In genomic region chr1:111754964-111755320, GRCh38 we compare ENCODE assay signal across 8 cellular contexts. TPM values are rescaled to one million over a fixed set of nuclear protein-coding genes. Genes with fewer than 3 reads are reported as not detected.
A peak's percentile ranks its signal among the peaks of the same experiment; 100 is the strongest.
DNase-seq lines count a peak whose midpoint lies in the region; ATAC-seq and TF ChIP-seq lines count a peak whose summit lies in the region.

No MANE protein-coding gene starts in this region.

- peak overlapping the region; percentile 97 for H2AFZ ChIP-seq in PC-3 (ENCODE audit: low read length)

- TSS peak; percentile 71 for BruUV-seq in PC-3 (replicated peaks; lab: Mats Ljungman, UMichigan)

- TF ChIP-seq CTCF in PC-3 (conservative IDR thresholded peaks at IDR 0.05; ENCODE audit: low read depth, low read length): no peak
- no peak for TF ChIP-seq CTCF in body of pancreas (IDR thresholded peaks at IDR 0.05)

- POLR2A ChIA-PET in PC-3 (lab: Charles Lee; ENCODE audit: unreplicated experiment): no interaction called here

- H3K4me3 ChIP-seq in PC-3 (ENCODE audit: low read length) (peak overlapping the region; percentile 82), body of pancreas (peak overlapping the region; percentile 54 to 69)

- no peaks in the 10 kb centered on the region for H3F3A ChIP-seq in PC-3 (ENCODE audit: low read length, unreplicated experiment)

- peak overlapping the region; percentile 96 for H3K4me2 ChIP-seq in PC-3 (ENCODE audit: low read length)

- peaks cover 2 to 9% (median 9%) of the 10 kb centered on the region in 3 donors for H3K27me3 Mint-ChIP-seq in immature natural killer cell (ENCODE audit: low read depth in 3 of 3)

- H3K9me3 ChIP-seq in PC-3 (ENCODE audit: low read length) (no peaks in the 10 kb centered on the region), body of pancreas (no peaks in the 10 kb centered on the region)

- H3K27me3 ChIP-seq in PC-3 (ENCODE audit: low read length) (no peaks in the 10 kb centered on the region), body of pancreas (no peaks in the 10 kb centered on the region)

- H4K20me1 ChIP-seq in PC-3 (ENCODE audit: low read length): no peaks in the 10 kb centered on the region

- H3K36me3 Mint-ChIP-seq in immature natural killer cell: peaks cover 3 to 12% (median 6%) of the 10 kb centered on the region in 3 donors

- intact Hi-C loops in Right ventricle myocardium inferior (cut with DNase I): loop anchor here (1.0 to 10.0 kb wide), 3 partner anchors 40 to 790 kb away; partner anchors contain the start of gene LRIF1
- intact Hi-C loops in cardiac septum (cut with DNase I): loop anchor here (1.0 to 5.0 kb wide), 5 partner anchors 16 to 274 kb away; partner anchors contain the start of gene INKA2
- intact Hi-C loops in PC-3 (cut with micrococcal nuclease): loop anchor here (2.0 kb wide), 1 partner anchor 40 kb away; no protein-coding TSS in a partner anchor
- intact Hi-C loops in body of pancreas (cut with DNase I): no loop called here

- H3K9me2 ChIP-seq in PC-3 (replicated peaks; ENCODE audit: low read length): no peaks in the 10 kb centered on the region

- peak overlapping the region; percentile 96 to 99 (median 98) for H3K27ac Mint-ChIP-seq in immature natural killer cell

- peak overlapping the region; percentile 92 for H3K9ac ChIP-seq in PC-3 (ENCODE audit: low read length)

- DNase-seq in Right ventricle myocardium inferior (ENCODE audit: missing footprints) (no peak), cardiac septum (ENCODE audit: low spot score) (no peak), PC-3 (peak; percentile 47), body of pancreas (peak; percentile 23 to 41 (median 34)), immature natural killer cell (no peak), GM19240 (ENCODE audit: insufficient read length, low spot score) (no peak)
- peak; percentile 17 for DNase-seq in stimulated activated CD4-positive, alpha-beta T cell treated with anti-CD3 and anti-CD28 coated beads, Interleukin-12 subunit alpha, Interleukin-12 subunit beta, amount 100 ng/mL, for 4 hours

- CTCF ChIA-PET in PC-3 (lab: Charles Lee): interaction anchor here (0.6 to 1.0 kb wide), 2 partner anchors 40 to 273 kb away, joined by 3 to 7 read pairs; no protein-coding TSS in a partner anchor

- H3K4me3 Mint-ChIP-seq in immature natural killer cell: peak overlapping the region; percentile 85 to 100 (median 99)

- 0 to 1% methylated on average over 12 of the region's 12 CpGs for WGBS in body of pancreas, 2 donors

- H3K79me2 ChIP-seq in PC-3 (ENCODE audit: low read length): peaks cover 36% of the 10 kb centered on the region

- H3K36me3 ChIP-seq in PC-3 (ENCODE audit: low read depth, low read length): peaks cover 11% of the 10 kb centered on the region; the same call in 1 of the 2 replicates
- no peaks in the 10 kb centered on the region for H3K36me3 ChIP-seq in body of pancreas (replicated peaks in 1 of 2; ENCODE audit: insufficient read depth in 1 of 2, low read depth in 2 of 2)

- H3K4me1 Mint-ChIP-seq in immature natural killer cell: peaks cover 29 to 41% of the 10 kb centered on the region in 2 donors

- H3K4me1 ChIP-seq in PC-3 (ENCODE audit: insufficient read depth, low read length) (peaks cover 18% of the 10 kb centered on the region), body of pancreas (peaks cover 16% of the 10 kb centered on the region)

- TF ChIP-seq POLR2A in body of pancreas (IDR thresholded peaks at IDR 0.05): no peak

- H3K27ac ChIP-seq in PC-3 (ENCODE audit: low read length): peak overlapping the region; percentile 73
- peak overlapping the region; percentile 78 to 89 (median 80) for H3K27ac ChIP-seq in body of pancreas

- no peaks in the 10 kb centered on the region for H3K9me3 Mint-ChIP-seq in immature natural killer cell

- ATAC-seq in Right ventricle myocardium inferior (peak; percentile 12), HG03354 (IDR thresholded peaks at IDR 0.05; ENCODE audit: poor library complexity, severe bottlenecking, unreplicated experiment) (peak; percentile 6), PC-3 (peak; percentile 42), body of pancreas (no peak)

RNA-seq across cellular contexts. Expression of gene DDX20, which starts 0.8 kb away (rescaled TPM):
- total RNA-seq in Right ventricle myocardium inferior (6.6 TPM), cardiac septum (7.6 TPM), PC-3 (2014; rRNA removed) (21.6 and 22.2 TPM in 2 replicates), body of pancreas (10 to 100 TPM in 1 of 2 donors, 1 to 10 TPM in 1; 5.7 to 34.3 TPM)
- 10 to 100 TPM in 1 of 3 donors, 1 to 10 TPM in 2; 4.1 to 12.3 (median 7.2) TPM for polyA plus RNA-seq in immature natural killer cell

RNA-seq across cellular contexts. Expression of gene INKA2, which starts 15.7 kb away (rescaled TPM):
- total RNA-seq in Right ventricle myocardium inferior (28.5 TPM), cardiac septum (13.7 TPM), PC-3 (2014; rRNA removed) (0.11 TPM in 1 of 2 replicates, not detected in the other), body of pancreas (1 to 10 TPM in 1 of 2 donors, not detected in 1; 1.0 TPM)
- under 1 TPM in 2 of 3 donors, not detected in 1; 0.39 to 0.83 TPM for polyA plus RNA-seq in immature natural killer cell

Comparison
In these comparisons a context has a peak if more than half of its experiments do, and no peak if none do; other contexts are left out.
1. DNase-seq: peak in PC-3 (single experiment), body of pancreas (4 of 4) and stimulated activated CD4-positive, alpha-beta T cell treated with anti-CD3 and anti-CD28 coated beads, Interleukin-12 subunit alpha, Interleukin-12 subunit beta, amount 100 ng/mL, for 4 hours (single experiment); none in Right ventricle myocardium inferior (single experiment), cardiac septum (single experiment), immature natural killer cell (0 of 3) and GM19240 (single experiment).